13 cellular contexts compared by ENCODE assay signal in genomic region chr9:82436480-82436879, GRCh38.
"Had no signal": no experiment of that assay in that cellular context is flagged by ENCODE, and none has a peak within 500 bp of the region (broad histone marks: within the 10 kb centered on the region; RNA-seq: fewer than 3 reads in every experiment).

No MANE protein-coding gene starts in this region.

- ATAC-seq: left ventricle myocardium superior; stimulated activated naive CD8-positive, alpha-beta T cell treated with anti-CD3 and anti-CD28 coated beads, Interleukin-15, amount 100 ng/mL, for 72 hours; WTC11 had no signal

- DNase-seq: activated CD4-positive, alpha-beta T cell treated with anti-CD3 and anti-CD28 coated beads for 48 hours; activated naive CD4-positive, alpha-beta T cell treated with anti-CD3 and anti-CD28 coated beads for 36 hours; effector memory CD4-positive, alpha-beta T cell; erythroblast; head of caudate nucleus; left ventricle myocardium superior; mesendoderm; nephron progenitor cell; stimulated activated CD4-positive, alpha-beta T cell treated with anti-CD3 and anti-CD28 coated beads, Interleukin-2, amount 100 ng/mL, for 48 hours; stimulated activated CD8-positive, alpha-beta memory T cell treated with anti-CD3 and anti-CD28 coated beads, Interleukin-4, amount 100 ng/mL, for 48 hours; stimulated activated naive CD8-positive, alpha-beta T cell treated with anti-CD3 and anti-CD28 coated beads, Interleukin-15, amount 100 ng/mL, for 72 hours; testis had no signal

- H3K27ac ChIP-seq: testis had no signal
